Comparison of ENCODE assay signal across 8 cellular contexts in genomic region chr6:148947621-148948444, GRCh38.
DNase-seq lines count a peak whose midpoint lies in the region; ATAC-seq and TF ChIP-seq lines count a peak whose summit lies in the region.

No MANE protein-coding gene starts in this region.

- H3K36me3 ChIP-seq in CD4-positive, alpha-beta memory T cell (ENCODE audit: insufficient read depth, low read length), result no peaks in the 10 kb centered on the region
- H3K36me3 ChIP-seq in Panc1 (ENCODE audit: control insufficient read depth, insufficient read depth, low read length), result no peaks in the 10 kb centered on the region
- H3K36me3 ChIP-seq in neutrophil, result no peaks in the 10 kb centered on the region

- no peak overlapping the region for H3K27ac ChIP-seq in CD4-positive, alpha-beta memory T cell (ENCODE audit: low read depth, low read length)
- H3K27ac ChIP-seq in Panc1 (ENCODE audit: low read length), result no peak overlapping the region
- H3K27ac ChIP-seq in neutrophil, result no peak overlapping the region

- H3K36me3 Mint-ChIP-seq in CD4-positive, alpha-beta memory T cell, result no peaks in the 10 kb centered on the region
- no peaks in the 10 kb centered on the region for H3K36me3 Mint-ChIP-seq in activated T-cell treated with anti-CD3 and anti-CD28 coated beads, Interleukin-2, amount 50 U/mL, for 72 hours (ENCODE audit: insufficient read depth in 2 of 2)

- H3K27me3 Mint-ChIP-seq in CD4-positive, alpha-beta memory T cell, result no peaks in the 10 kb centered on the region
- H3K27me3 Mint-ChIP-seq in activated T-cell treated with anti-CD3 and anti-CD28 coated beads, Interleukin-2, amount 50 U/mL, for 72 hours (ENCODE audit: low read depth), result peaks cover 24% of the 10 kb centered on the region

- no peaks in the 10 kb centered on the region for H3K9me3 ChIP-seq in CD4-positive, alpha-beta memory T cell (ENCODE audit: control insufficient read depth in 1 of 2, low read length in 2 of 2)
- H3K9me3 ChIP-seq in Panc1 (ENCODE audit: control insufficient read depth, insufficient read depth, low read depth, low read length) (no peaks in the 10 kb centered on the region), neutrophil (no peaks in the 10 kb centered on the region)

- H3K27ac Mint-ChIP-seq in CD4-positive, alpha-beta memory T cell, result no peak overlapping the region
- no peak overlapping the region for H3K27ac Mint-ChIP-seq in activated T-cell treated with anti-CD3 and anti-CD28 coated beads, Interleukin-2, amount 50 U/mL, for 72 hours

- no peaks in the 10 kb centered on the region for H3K27me3 ChIP-seq in CD4-positive, alpha-beta memory T cell (ENCODE audit: insufficient read depth, low read length)
- peaks cover 8% of the 10 kb centered on the region for H3K27me3 ChIP-seq in Panc1 (ENCODE audit: control insufficient read depth, insufficient read depth, low read length)
- H3K27me3 ChIP-seq in neutrophil, result no peaks in the 10 kb centered on the region

- in situ Hi-C loops in Panc1 (cut with HindIII; ENCODE audit: low pct_unique_long_range_greater_than_20kb, low sequenced_read_pairs), result no loop called here

- H3K9me3 Mint-ChIP-seq in CD4-positive, alpha-beta memory T cell, result no peaks in the 10 kb centered on the region
- H3K9me3 Mint-ChIP-seq in activated T-cell treated with anti-CD3 and anti-CD28 coated beads, Interleukin-2, amount 50 U/mL, for 72 hours, result no peaks in the 10 kb centered on the region

- no TSS peak for BruUV-seq in Panc1 (replicated peaks; lab: Mats Ljungman, UMichigan)

- ATAC-seq in GM19452 (IDR thresholded peaks at IDR 0.05; ENCODE audit: unreplicated experiment), result peak; percentile 84
- peak; percentile 97 for ATAC-seq in Panc1
- ATAC-seq in activated T-cell treated with anti-CD3 and anti-CD28 coated beads, Interleukin-2, amount 50 U/mL, for 72 hours (replicated peaks in 1 of 2), result peak; percentile 70 to 80

- CTCF ChIA-PET in CD4-positive, alpha-beta memory T cell (lab: Charles Lee; ENCODE audit: partially characterized antibody), result interaction anchor here (0.6 to 3.6 kb wide), 10 partner anchors 9 to 388 kb away, joined by 3 to 21 read pairs (median 4); partner anchors contain the start of gene UST
- CTCF ChIA-PET in Panc1 (lab: Charles Lee), result interaction anchor here (0.6 to 1.7 kb wide), 3 partner anchors 370 to 469 kb away, joined by 4 to 12 read pairs (median 8); no protein-coding TSS in a partner anchor

- no peaks in the 10 kb centered on the region for H3K4me1 ChIP-seq in CD4-positive, alpha-beta memory T cell (ENCODE audit: insufficient read depth, low read length)
- H3K4me1 ChIP-seq in Panc1 (ENCODE audit: control insufficient read depth, insufficient read depth, low read length), result no peaks in the 10 kb centered on the region
- H3K4me1 ChIP-seq in neutrophil (ENCODE audit: control insufficient read depth in 1 of 2, insufficient read depth in 1 of 2, low read depth in 1 of 2, low read length in 1 of 2), result no peaks in the 10 kb centered on the region

- peak; percentile 70 to 82 (median 79) for DNase-seq in CD4-positive, alpha-beta memory T cell
- peak; percentile 83 for DNase-seq in KG1 (lab: John Stamatoyannopoulos, UW)
- peak; percentile 55 for DNase-seq in Panc1 (ENCODE audit: low read depth, low spot score)
- peak; percentile 75 to 81 for DNase-seq in activated T-cell treated with anti-CD3 and anti-CD28 coated beads, Interleukin-2, amount 50 U/mL, for 72 hours
- peak; percentile 76 for DNase-seq in fibroblast of the conjunctiva (ENCODE audit: low read depth)
- peak; percentile 98 for DNase-seq in superior temporal gyrus (ENCODE audit: extremely low spot score)

- H3K4me3 ChIP-seq in CD4-positive, alpha-beta memory T cell (ENCODE audit: low read length in 2 of 2), result no peak overlapping the region
- H3K4me3 ChIP-seq in Panc1 (ENCODE audit: low read depth in 2 of 2, low read length in 2 of 2), result no peak overlapping the region
- no peak overlapping the region for H3K4me3 ChIP-seq in neutrophil (ENCODE audit: low read depth in 1 of 2, low read length in 1 of 2)

- H3K4me3 Mint-ChIP-seq in CD4-positive, alpha-beta memory T cell, result no peak overlapping the region
- no peak overlapping the region for H3K4me3 Mint-ChIP-seq in activated T-cell treated with anti-CD3 and anti-CD28 coated beads, Interleukin-2, amount 50 U/mL, for 72 hours

- intact Hi-C loops in CD4-positive, alpha-beta memory T cell (cut with micrococcal nuclease), result loop anchor here (1.0 to 5.0 kb wide), 5 partner anchors 116 to 388 kb away; no protein-coding TSS in a partner anchor
- intact Hi-C loops in Panc1 (cut with micrococcal nuclease; ENCODE audit: unreplicated experiment), result loop anchor here (1.0 to 10.0 kb wide), 3 partner anchors 203 to 389 kb away; partner anchors contain the start of gene UST

- peaks cover 0 to 5% (median 4%) of the 10 kb centered on the region in 4 donors for H3K4me1 Mint-ChIP-seq in CD4-positive, alpha-beta memory T cell
- peaks cover 7% of the 10 kb centered on the region for H3K4me1 Mint-ChIP-seq in activated T-cell treated with anti-CD3 and anti-CD28 coated beads, Interleukin-2, amount 50 U/mL, for 72 hours (ENCODE audit: low read depth)

- peak; percentile 89 for TF ChIP-seq CTCF in Panc1 (IDR thresholded peaks at IDR 0.05)
- peak; percentile 57 for TF ChIP-seq CTCF in neutrophil (IDR thresholded peaks at IDR 0.05)

- POLR2A ChIA-PET in CD4-positive, alpha-beta memory T cell (lab: Charles Lee; ENCODE audit: partially characterized antibody), result no interaction called here
- POLR2A ChIA-PET in Panc1 (lab: Charles Lee), result no interaction called here
